Comparison of ENCODE assay signal across 8 cellular contexts in genomic region chr15:52678036-52678467, GRCh38. TPM values are rescaled to one million over a fixed set of nuclear protein-coding genes. Genes with fewer than 3 reads are reported as not detected.
DNase-seq lines count a peak whose midpoint lies in the region; ATAC-seq and TF ChIP-seq lines count a peak whose summit lies in the region.

No MANE protein-coding gene starts in this region.

- H3K9me3 ChIP-seq in RWPE2 (ENCODE audit: severe bottlenecking) (no peaks in the 10 kb centered on the region), thyroid gland (no peaks in the 10 kb centered on the region)

- peak overlapping the region; percentile 98 for H3K4me3 Mint-ChIP-seq in activated naive CD4-positive, alpha-beta T cell treated with anti-CD3 and anti-CD28 coated beads, Interleukin-2, amount 10 ng/mL, durations not matched to agents 7 days and 5 days

- peak overlapping the region; percentile 75 for H3K27ac ChIP-seq in RWPE2 (ENCODE audit: poor library complexity, severe bottlenecking)
- peak overlapping the region; percentile 98 to 100 (median 99) for H3K27ac ChIP-seq in thyroid gland

- H3K27ac Mint-ChIP-seq in activated naive CD4-positive, alpha-beta T cell treated with anti-CD3 and anti-CD28 coated beads, Interleukin-2, amount 10 ng/mL, durations not matched to agents 7 days and 5 days, result peak overlapping the region; percentile 96

- ATAC-seq in GM18517 (IDR thresholded peaks at IDR 0.05; ENCODE audit: unreplicated experiment) (peak; percentile 37), HG03159 (IDR thresholded peaks at IDR 0.05; ENCODE audit: unreplicated experiment) (peak; percentile 27), RWPE2 (ENCODE audit: low read depth) (peak; percentile 53), omental fat pad (ENCODE audit: low FRiP score) (peak; percentile 33)

- WGBS in thyroid gland, 2 donors, result 2% methylated on average over 13 of the region's 13 CpGs

- TF ChIP-seq CTCF in RWPE2 (IDR thresholded peaks at IDR 0.05; ENCODE audit: poor library complexity, severe bottlenecking) (peak; percentile 70), omental fat pad (IDR thresholded peaks at IDR 0.05) (no peak), thyroid gland (IDR thresholded peaks at IDR 0.05) (peak in 1 of 6 experiments; percentile 8)

- H3K36me3 ChIP-seq in RWPE2 (ENCODE audit: low read depth) (peaks cover 28% of the 10 kb centered on the region), thyroid gland (peaks cover 7% of the 10 kb centered on the region in 2 donors)

- CTCF ChIA-PET in activated naive CD4-positive, alpha-beta T cell treated with anti-CD3 and anti-CD28 coated beads, Interleukin-2, amount 10 ng/mL, durations not matched to agents 7 days and 5 days (lab: Charles Lee), result interaction anchor here (0.8 to 1.3 kb wide), 2 partner anchors 150 to 346 kb away, joined by 3 to 5 read pairs; partner anchors contain the start of gene MYO5A

- no peaks in the 10 kb centered on the region for H3K27me3 Mint-ChIP-seq in activated naive CD4-positive, alpha-beta T cell treated with anti-CD3 and anti-CD28 coated beads, Interleukin-2, amount 10 ng/mL, durations not matched to agents 7 days and 5 days

- H3K27me3 ChIP-seq in RWPE2 (ENCODE audit: insufficient read depth, poor library complexity, severe bottlenecking) (no peaks in the 10 kb centered on the region), thyroid gland (no peaks in the 10 kb centered on the region)

- H3K9me3 Mint-ChIP-seq in activated naive CD4-positive, alpha-beta T cell treated with anti-CD3 and anti-CD28 coated beads, Interleukin-2, amount 10 ng/mL, durations not matched to agents 7 days and 5 days, result no peaks in the 10 kb centered on the region

- H3K36me3 Mint-ChIP-seq in activated naive CD4-positive, alpha-beta T cell treated with anti-CD3 and anti-CD28 coated beads, Interleukin-2, amount 10 ng/mL, durations not matched to agents 7 days and 5 days, result peaks cover 28% of the 10 kb centered on the region

- TF ChIP-seq POLR2A in thyroid gland (IDR thresholded peaks at IDR 0.05), result no peak

- H3K4me1 Mint-ChIP-seq in activated naive CD4-positive, alpha-beta T cell treated with anti-CD3 and anti-CD28 coated beads, Interleukin-2, amount 10 ng/mL, durations not matched to agents 7 days and 5 days, result peaks cover 49% of the 10 kb centered on the region

- H3K4me1 ChIP-seq in RWPE2 (ENCODE audit: insufficient read depth, poor library complexity, severe bottlenecking), result peaks cover 11% of the 10 kb centered on the region
- peaks cover 40 to 49% of the 10 kb centered on the region in 2 donors for H3K4me1 ChIP-seq in thyroid gland

- intact Hi-C loops in thyroid gland (cut with DNase I), result loop anchor here (10.0 kb wide), 1 partner anchor 113 kb away; the partner anchor contains the start of gene ARPP19

- H3K4me3 ChIP-seq in RWPE2 (ENCODE audit: severe bottlenecking) (peak overlapping the region; percentile 97), thyroid gland (replicated peaks in 1 of 3) (peak overlapping the region; percentile 38 to 88 (median 86))

- DNase-seq in AG08396 (ENCODE audit: low spot score) (peak; percentile 54), RWPE2 (ENCODE audit: low spot score) (peak; percentile 69), glomerular visceral epithelial cell (ENCODE audit: extremely low spot score) (peak; percentile 47), omental fat pad (ENCODE audit: low spot score) (no peak), thyroid gland (peak; percentile 79 to 83)
- DNase-seq in activated naive CD4-positive, alpha-beta T cell treated with anti-CD3 and anti-CD28 coated beads, Interleukin-2, amount 10 ng/mL, durations not matched to agents 7 days and 5 days, result peak; percentile 73

RNA-seq across cellular contexts. Expression of gene ATOSA, which starts 1.1 kb away (rescaled TPM):
- total RNA-seq in omental fat pad, result 100 to 1,000 TPM in 1 of 4 donors, 10 to 100 TPM in 3; 43.4 to 123 (median 72.2) TPM
- 100 to 1,000 TPM in 2 of 4 donors, 10 to 100 TPM in 2; 88.7 to 164 (median 117) TPM for total RNA-seq in thyroid gland
